10 cellular contexts compared by ENCODE assay signal in the genomic region with DNA sequence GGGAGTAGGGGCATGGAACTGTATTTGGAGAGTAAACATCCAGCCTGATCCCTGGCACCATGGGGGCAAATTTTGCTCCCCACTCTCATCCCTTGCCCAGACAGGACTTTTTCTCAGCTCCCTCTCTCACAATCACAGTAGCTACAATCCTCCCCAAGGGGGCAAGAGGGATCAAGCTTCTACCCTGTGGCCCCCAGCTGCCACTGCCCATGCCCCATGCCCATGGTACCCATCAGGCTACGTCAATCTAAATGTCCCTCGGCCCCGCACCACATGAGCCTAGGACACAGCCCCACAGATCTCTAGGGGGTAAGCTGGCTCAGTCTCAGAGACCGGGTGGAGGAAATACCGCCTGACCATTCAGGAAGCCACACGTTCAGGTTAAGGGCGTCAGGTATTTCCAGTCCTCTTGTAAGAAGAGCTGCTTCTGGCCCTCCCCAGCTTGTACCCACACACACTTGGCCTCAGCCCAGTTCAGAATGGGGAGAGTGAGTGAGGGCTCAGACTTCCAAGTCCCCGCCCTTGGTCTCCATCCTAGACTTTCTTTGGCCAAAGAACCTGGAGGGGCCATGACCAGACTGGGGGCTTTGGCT. TPM values are rescaled to one million over a fixed set of nuclear protein-coding genes. Genes with fewer than 3 reads are reported as not detected.
DNase-seq lines count a peak whose midpoint lies in the region; FAIRE-seq and TF ChIP-seq lines count a peak whose summit lies in the region.
"Had no signal": no experiment of that assay in that cellular context is flagged by ENCODE, and none has a peak within 500 bp of the region (broad histone marks: within the 10 kb centered on the region; RNA-seq: fewer than 3 reads in every experiment).

No MANE protein-coding gene starts in this region.

- H3K4me1 ChIP-seq in ES-I3 (ENCODE audit: insufficient read depth, low read length), result peaks cover 14% of the 10 kb centered on the region
- peaks cover 46% of the 10 kb centered on the region for H3K4me1 ChIP-seq in OCI-LY7 (ENCODE audit: insufficient read depth, low read length, poor library complexity, severe bottlenecking)
- H3K4me1 ChIP-seq in sigmoid colon, result peaks cover 0 to 53% (median 45%) of the 10 kb centered on the region in 4 donors
- peaks cover 0 to 4% of the 10 kb centered on the region in 2 donors for H3K4me1 ChIP-seq in small intestine (ENCODE audit: control insufficient read depth in 2 of 2, insufficient read depth in 1 of 2, low read depth in 1 of 2, low read length in 1 of 2)

- POLR2A ChIA-PET in OCI-LY7 (lab: Charles Lee), result interaction anchor here (1.5 kb wide), 1 partner anchor 22 kb away, joined by 5 read pairs; no protein-coding TSS in a partner anchor

- DNase-seq in OCI-LY7 (ENCODE audit: low spot score) (peak; percentile 55), epithelial cell of esophagus (ENCODE audit: low read depth) (peak; percentile 51), sigmoid colon (no peak), NCI-H2196 (lab: John Stamatoyannopoulos, UW; ENCODE audit: unreplicated experiment) (no peak), UCSD-AML1 (lab: John Stamatoyannopoulos, UW; ENCODE audit: unreplicated experiment) (no peak), small intestine (no peak), SW 1271 (lab: John Stamatoyannopoulos, UW) (no peak)
- DNase-seq: activated CD4-positive, alpha-beta T cell treated with anti-CD3 and anti-CD28 coated beads, Interleukin-2, amount 50 U/mL, for 1 hour had no signal

- H3K9me3 ChIP-seq in ES-I3 (ENCODE audit: control insufficient read depth, insufficient read depth, low read length) (no peaks in the 10 kb centered on the region), OCI-LY7 (ENCODE audit: low read length) (no peaks in the 10 kb centered on the region), sigmoid colon (no peaks in the 10 kb centered on the region), small intestine (ENCODE audit: control insufficient read depth, low read depth) (no peaks in the 10 kb centered on the region)
- H3K9me3 ChIP-seq: MG63 had no signal

- H3K27me3 ChIP-seq in sigmoid colon, result no peaks in the 10 kb centered on the region
- no peaks in the 10 kb centered on the region for H3K27me3 ChIP-seq in small intestine (ENCODE audit: control insufficient read depth in 2 of 2, insufficient read depth in 2 of 2, low read length in 2 of 2)
- H3K27me3 ChIP-seq: MG63 had no signal

- H3K79me2 ChIP-seq in OCI-LY7 (ENCODE audit: insufficient read depth, low read depth, low read length), result peaks cover 25% of the 10 kb centered on the region

- no peak for TF ChIP-seq POLR2A in sigmoid colon (IDR thresholded peaks at IDR 0.05)

- CTCF ChIA-PET in OCI-LY7 (lab: Charles Lee; ENCODE audit: unreplicated experiment), result interaction anchor here (0.8 to 1.3 kb wide), 2 partner anchors 11 to 42 kb away, joined by 3 to 5 read pairs; no protein-coding TSS in a partner anchor

- no peak for FAIRE-seq in small intestine (lab: Jason Lieb, UNC)

- H3K4me2 ChIP-seq in OCI-LY7 (ENCODE audit: low read length), result peak overlapping the region; percentile 96

- H3K9ac ChIP-seq in ES-I3 (ENCODE audit: low read depth, low read length), result peak overlapping the region; percentile 90; the same call in 1 of the 2 replicates

- TF ChIP-seq EP300 in sigmoid colon (IDR thresholded peaks at IDR 0.05), result no peak

- H3K4me3 ChIP-seq in OCI-LY7 (ENCODE audit: low read depth, low read length, poor library complexity, severe bottlenecking) (peak overlapping the region; percentile 91), epithelial cell of esophagus (ENCODE audit: low read length) (no peak overlapping the region), sigmoid colon (peak overlapping the region in 1 of 4 donors; percentile 75), small intestine (ENCODE audit: low read depth in 1 of 2, low read length in 2 of 2) (no peak overlapping the region)

- no peak overlapping the region for H2AFZ ChIP-seq in OCI-LY7 (ENCODE audit: low read length)

- intact Hi-C loops in OCI-LY7 (cut with micrococcal nuclease; ENCODE audit: unreplicated experiment), result loop anchor here (2.0 kb wide), 1 partner anchor 23 kb away; no protein-coding TSS in a partner anchor
- intact Hi-C loops in sigmoid colon (cut with DNase I), result loop anchor here (5.0 kb wide), 1 partner anchor 207 kb away; the partner anchor contains the start of gene FBXL20

- H3K27ac ChIP-seq in OCI-LY7 (ENCODE audit: low read depth, low read length, poor library complexity, severe bottlenecking) (peak overlapping the region; percentile 16), sigmoid colon (peak overlapping the region; percentile 30 to 99 (median 94)), small intestine (ENCODE audit: low read depth in 1 of 2, low read length in 1 of 2) (peak overlapping the region in 1 of 2 donors; percentile 11)

- no peak for TF ChIP-seq CTCF in OCI-LY7 (conservative IDR thresholded peaks at IDR 0.05; ENCODE audit: low read length)
- no peak for TF ChIP-seq CTCF in epithelial cell of esophagus (IDR thresholded peaks at IDR 0.05; ENCODE audit: insufficient read depth, low read depth, low read length, missing control alignments)
- TF ChIP-seq CTCF in sigmoid colon (IDR thresholded peaks at IDR 0.05), result no peak

- BruUV-seq in OCI-LY7 (replicated peaks; lab: Mats Ljungman, UMichigan), result no TSS peak

- 55 to 77% methylated on average over 8 of the region's 8 CpGs for WGBS in sigmoid colon, 2 donors
- WGBS in small intestine, 3 donors, result 61 to 84% (median 66%) methylated on average over 8 of the region's 8 CpGs

- H3K36me3 ChIP-seq in ES-I3 (ENCODE audit: insufficient read depth, low read length) (peaks cover 2% of the 10 kb centered on the region; the same call in 1 of the 2 replicates), OCI-LY7 (ENCODE audit: insufficient read depth, low read length) (peaks cover 47% of the 10 kb centered on the region), sigmoid colon (peaks cover 0 to 33% (median 10%) of the 10 kb centered on the region in 4 donors), small intestine (ENCODE audit: control insufficient read depth in 2 of 2, insufficient read depth in 2 of 2, low read length in 2 of 2) (no peaks in the 10 kb centered on the region)

- no peaks in the 10 kb centered on the region for H3K9me2 ChIP-seq in OCI-LY7 (ENCODE audit: insufficient read depth, low read length)

- no peaks in the 10 kb centered on the region; the same call in 1 of the 2 replicates for H4K20me1 ChIP-seq in OCI-LY7 (ENCODE audit: insufficient read depth, low read length)

RNA-seq across cellular contexts. Expression of gene CACNB1, which starts 1.8 kb away (rescaled TPM):
- 17.9 and 23.7 TPM in 2 replicates for total RNA-seq in OCI-LY7 (2014; rRNA removed; shearing (Covaris generic))
- total RNA-seq in OCI-LY7 (2022) (30.9 and 35.5 TPM in 2 replicates), sigmoid colon (1 to 10 TPM; 5.3 to 8.0 (median 7.4) TPM)
- polyA plus RNA-seq in sigmoid colon (10 to 100 TPM in 1 of 3 donors, 1 to 10 TPM in 2; 3.0 to 11.6 (median 8.1) TPM), small intestine (1 to 10 TPM in 1 of 3 donors, under 1 TPM in 2; 0.45 to 3.7 (median 0.81) TPM)

RNA-seq across cellular contexts. Expression of gene RPL19, which starts 4.4 kb away (rescaled TPM):
- 4,395 and 6,079 TPM in 2 replicates for total RNA-seq in OCI-LY7 (2014; rRNA removed; shearing (Covaris generic))
- total RNA-seq in OCI-LY7 (2022) (3,132 and 3,168 TPM in 2 replicates), sigmoid colon (1,000 to 10,000 TPM; 3,053 to 4,685 (median 3,950) TPM)
- polyA plus RNA-seq in sigmoid colon (1,000 to 10,000 TPM; 2,689 to 4,258 (median 3,169) TPM), small intestine (1,000 to 10,000 TPM; 1,923 to 3,263 (median 3,147) TPM)

RNA-seq across cellular contexts. Expression of gene ARL5C, which starts 29.7 kb away (rescaled TPM):
- total RNA-seq in OCI-LY7 (2014; rRNA removed; shearing (Covaris generic)), result 0.16 and 2.4 TPM in 2 replicates
- 0.65 and 0.68 TPM in 2 replicates for total RNA-seq in OCI-LY7 (2022)
- total RNA-seq in sigmoid colon, result under 1 TPM in 1 of 4 donors, not detected in 3; 0.28 TPM
- polyA plus RNA-seq in sigmoid colon, result not detected
- polyA plus RNA-seq in small intestine, result not detected

RNA-seq across cellular contexts. Expression of gene STAC2, which starts 30.1 kb away (rescaled TPM):
- total RNA-seq in OCI-LY7 (2014; rRNA removed; shearing (Covaris generic)), result 0.03 TPM in 1 of 2 replicates, not detected in the other
- not detected in 2 replicates for total RNA-seq in OCI-LY7 (2022)
- total RNA-seq in sigmoid colon, result 1 to 10 TPM in 1 of 4 donors, under 1 TPM in 3; 0.16 to 1.1 (median 0.31) TPM
- polyA plus RNA-seq in sigmoid colon, result under 1 TPM in 2 of 3 donors, not detected in 1; under 0.01 to 0.47 TPM
- polyA plus RNA-seq in small intestine, result under 1 TPM in 1 of 3 donors, not detected in 2; 0.64 TPM

RNA-seq across cellular contexts. Expression of gene PLXDC1, which starts 44.2 kb away (rescaled TPM):
- total RNA-seq in OCI-LY7 (2014; rRNA removed; shearing (Covaris generic)), result 0.13 and 0.41 TPM in 2 replicates
- total RNA-seq in OCI-LY7 (2022), result 0.67 TPM in 1 of 2 replicates, not detected in the other
- total RNA-seq in sigmoid colon, result 10 to 100 TPM in 3 of 4 donors, 1 to 10 TPM in 1; 6.2 to 13.0 (median 10.3) TPM
- 1 to 10 TPM; 1.4 to 4.8 (median 3.6) TPM for polyA plus RNA-seq in sigmoid colon
- polyA plus RNA-seq in small intestine, result 10 to 100 TPM in 1 of 3 donors, 1 to 10 TPM in 2; 3.3 to 12.7 (median 3.5) TPM

Comparison
In these comparisons a context has a peak if more than half of its experiments do, and no peak if none do; other contexts are left out.
1. DNase-seq: peak in OCI-LY7 (single experiment) and epithelial cell of esophagus (single experiment); none in sigmoid colon (single experiment), NCI-H2196 (single experiment), UCSD-AML1 (single experiment), small intestine (single experiment) and SW 1271 (0 of 2).